Comparison of ENCODE assay signal across 14 cellular contexts in the genomic region with DNA sequence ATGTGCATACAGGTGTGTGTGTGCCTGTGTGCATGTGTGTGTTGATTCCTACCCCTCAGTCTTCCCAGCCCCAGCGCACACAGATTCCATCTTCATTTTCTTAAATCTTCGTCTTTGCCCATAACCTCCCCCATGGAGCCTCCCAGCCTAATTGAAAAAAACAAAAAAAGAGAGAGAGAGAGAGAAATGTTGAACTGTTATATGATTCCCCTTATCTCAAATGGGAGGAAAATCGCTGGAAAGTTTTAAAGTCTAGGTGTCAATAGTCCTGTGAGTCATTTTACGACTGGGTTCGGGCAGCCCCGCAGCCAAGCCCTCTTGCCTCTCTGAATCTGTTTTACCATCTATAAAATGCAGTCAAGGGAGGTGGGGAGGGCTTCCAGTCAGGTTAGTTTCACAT.
DNase-seq lines count a peak whose midpoint lies in the region; ATAC-seq, FAIRE-seq and TF ChIP-seq lines count a peak whose summit lies in the region.
"Had no signal": no experiment of that assay in that cellular context is flagged by ENCODE, and none has a peak within 500 bp of the region (broad histone marks: within the 10 kb centered on the region; RNA-seq: fewer than 3 reads in every experiment).

No MANE protein-coding gene starts in this region.

- FAIRE-seq in urothelium cell line (lab: Jason Lieb, UNC) = no peak
- FAIRE-seq: A204.1, endothelial cell of umbilical vein had no signal

- no peaks in the 10 kb centered on the region for H3K9me3 Mint-ChIP-seq in activated naive CD8-positive, alpha-beta T cell treated with anti-CD3 and anti-CD28 coated beads, Interleukin-2, amount 50 U/mL, for 24 hours
- no peaks in the 10 kb centered on the region for H3K9me3 Mint-ChIP-seq in activated naive CD8-positive, alpha-beta T cell treated with anti-CD3 and anti-CD28 coated beads for 36 hours

- H3K9me3 ChIP-seq in RWPE2 (ENCODE audit: severe bottlenecking) = no peaks in the 10 kb centered on the region
- H3K9me3 ChIP-seq: heart left ventricle had no signal

- H3K4me1 Mint-ChIP-seq in activated naive CD8-positive, alpha-beta T cell treated with anti-CD3 and anti-CD28 coated beads, Interleukin-2, amount 50 U/mL, for 24 hours = peaks cover 9% of the 10 kb centered on the region
- H3K4me1 Mint-ChIP-seq in activated naive CD8-positive, alpha-beta T cell treated with anti-CD3 and anti-CD28 coated beads for 36 hours = peaks cover 3% of the 10 kb centered on the region
- H3K4me1 Mint-ChIP-seq: CD4-positive, CD25-positive, alpha-beta regulatory T cell had no signal

- H3K27ac ChIP-seq in RWPE2 (ENCODE audit: poor library complexity, severe bottlenecking) = peak overlapping the region; percentile 63
- H3K27ac ChIP-seq in coronary artery = no peak overlapping the region
- H3K27ac ChIP-seq: heart left ventricle had no signal

- DNase-seq in activated naive CD8-positive, alpha-beta T cell treated with anti-CD3 and anti-CD28 coated beads, Interleukin-2, amount 50 U/mL, for 24 hours = peak; percentile 7
- no peak for DNase-seq in activated naive CD8-positive, alpha-beta T cell treated with anti-CD3 and anti-CD28 coated beads for 36 hours
- no peak for DNase-seq in RWPE2 (ENCODE audit: low spot score)
- peak; percentile 83 for DNase-seq in islet precursor cell
- peak; percentile 69 for DNase-seq in urothelium cell line (ENCODE audit: low spot score)
- DNase-seq in coronary artery (ENCODE audit: low spot score) = no peak
- no peak for DNase-seq in GF-D8 (lab: John Stamatoyannopoulos, UW)
- DNase-seq: CD4-positive, CD25-positive, alpha-beta regulatory T cell; NCI-H1694 had no signal

- no peak for ATAC-seq in activated naive CD8-positive, alpha-beta T cell treated with anti-CD3 and anti-CD28 coated beads, Interleukin-2, amount 50 U/mL, for 24 hours
- ATAC-seq in RWPE2 (ENCODE audit: low read depth) (peak; percentile 72), HG03354 (IDR thresholded peaks at IDR 0.05; ENCODE audit: poor library complexity, severe bottlenecking, unreplicated experiment) (no peak)

- TF ChIP-seq CTCF in RWPE2 (IDR thresholded peaks at IDR 0.05; ENCODE audit: poor library complexity, severe bottlenecking) (no peak), coronary artery (IDR thresholded peaks at IDR 0.05) (no peak)

- H3K4me3 ChIP-seq in RWPE2 (ENCODE audit: severe bottlenecking) (no peak overlapping the region), coronary artery (no peak overlapping the region)
- H3K4me3 ChIP-seq: heart left ventricle had no signal

- no peak overlapping the region for H3K4me3 Mint-ChIP-seq in activated naive CD8-positive, alpha-beta T cell treated with anti-CD3 and anti-CD28 coated beads, Interleukin-2, amount 50 U/mL, for 24 hours
- H3K4me3 Mint-ChIP-seq in activated naive CD8-positive, alpha-beta T cell treated with anti-CD3 and anti-CD28 coated beads for 36 hours = no peak overlapping the region
- H3K4me3 Mint-ChIP-seq: activated naive CD8-positive, alpha-beta T cell; CD4-positive, CD25-positive, alpha-beta regulatory T cell had no signal

- no peak overlapping the region for H3K27ac Mint-ChIP-seq in activated naive CD8-positive, alpha-beta T cell treated with anti-CD3 and anti-CD28 coated beads, Interleukin-2, amount 50 U/mL, for 24 hours
- no peak overlapping the region for H3K27ac Mint-ChIP-seq in activated naive CD8-positive, alpha-beta T cell treated with anti-CD3 and anti-CD28 coated beads for 36 hours
- H3K27ac Mint-ChIP-seq: activated naive CD8-positive, alpha-beta T cell; CD4-positive, CD25-positive, alpha-beta regulatory T cell had no signal

- no peaks in the 10 kb centered on the region for H3K27me3 ChIP-seq in RWPE2 (ENCODE audit: insufficient read depth, poor library complexity, severe bottlenecking)
- H3K27me3 ChIP-seq: heart left ventricle had no signal

- H3K4me1 ChIP-seq in RWPE2 (ENCODE audit: insufficient read depth, poor library complexity, severe bottlenecking) = peaks cover 13% of the 10 kb centered on the region

- no peaks in the 10 kb centered on the region for H3K36me3 ChIP-seq in RWPE2 (ENCODE audit: low read depth)
- H3K36me3 ChIP-seq: heart left ventricle had no signal

- no peaks in the 10 kb centered on the region for H3K36me3 Mint-ChIP-seq in activated naive CD8-positive, alpha-beta T cell treated with anti-CD3 and anti-CD28 coated beads, Interleukin-2, amount 50 U/mL, for 24 hours (ENCODE audit: low read depth)
- no peaks in the 10 kb centered on the region for H3K36me3 Mint-ChIP-seq in activated naive CD8-positive, alpha-beta T cell treated with anti-CD3 and anti-CD28 coated beads for 36 hours
- H3K36me3 Mint-ChIP-seq: activated naive CD8-positive, alpha-beta T cell; CD4-positive, CD25-positive, alpha-beta regulatory T cell had no signal

- H3K27me3 Mint-ChIP-seq in activated naive CD8-positive, alpha-beta T cell treated with anti-CD3 and anti-CD28 coated beads, Interleukin-2, amount 50 U/mL, for 24 hours = no peaks in the 10 kb centered on the region
- no peaks in the 10 kb centered on the region for H3K27me3 Mint-ChIP-seq in activated naive CD8-positive, alpha-beta T cell treated with anti-CD3 and anti-CD28 coated beads for 36 hours
- H3K27me3 Mint-ChIP-seq: activated naive CD8-positive, alpha-beta T cell had no signal

Comparison
In these comparisons a context has a peak if more than half of its experiments do, and no peak if none do; other contexts are left out.
1. DNase-seq: peak in activated naive CD8-positive, alpha-beta T cell treated with anti-CD3 and anti-CD28 coated beads, Interleukin-2, amount 50 U/mL, for 24 hours (single experiment), islet precursor cell (single experiment) and urothelium cell line (single experiment); none in activated naive CD8-positive, alpha-beta T cell treated with anti-CD3 and anti-CD28 coated beads for 36 hours (single experiment), RWPE2 (single experiment), coronary artery (single experiment) and GF-D8 (single experiment).